Comparison of ENCODE assay signal across 14 cellular contexts in the genomic region with DNA sequence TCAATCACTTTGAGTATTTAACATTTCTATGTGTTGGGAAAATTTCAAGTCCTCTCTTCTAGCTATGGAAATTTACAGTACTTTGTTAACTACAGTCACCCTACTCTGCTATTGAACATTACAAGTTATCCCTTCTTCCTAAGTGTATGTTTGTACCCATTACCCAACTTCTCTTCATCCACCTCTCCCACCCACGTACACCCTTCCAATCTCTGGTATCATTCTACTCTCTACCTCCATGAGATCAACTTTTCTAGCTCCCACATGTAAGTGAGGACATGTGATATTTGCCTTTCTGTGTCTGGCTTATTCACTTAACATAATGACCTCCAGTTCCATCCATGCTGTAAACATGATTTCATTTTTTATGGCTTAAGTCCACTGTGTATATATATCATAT. TPM values are rescaled to one million over a fixed set of nuclear protein-coding genes. Genes with fewer than 3 reads are reported as not detected.
DNase-seq lines count a peak whose midpoint lies in the region; ATAC-seq lines count a peak whose summit lies in the region.
"Had no signal": no experiment of that assay in that cellular context is flagged by ENCODE, and none has a peak within 500 bp of the region (broad histone marks: within the 10 kb centered on the region; RNA-seq: fewer than 3 reads in every experiment).

No MANE protein-coding gene starts in this region.

- no peak for ATAC-seq in activated T-cell treated with anti-CD3 and anti-CD28 coated beads, Interleukin-2, amount 50 U/mL, for 72 hours (replicated peaks in 1 of 2)
- no peak for ATAC-seq in stimulated activated effector memory CD8-positive, alpha-beta T cell treated with anti-CD3 and anti-CD28 coated beads, Interleukin-12 subunit alpha, Interleukin-12 subunit beta, amount 100 ng/mL, for 72 hours
- ATAC-seq: activated T-cell treated with anti-CD3 and anti-CD28 coated beads, Interleukin-2, amount 50 U/mL, for 4 hours; foreskin keratinocyte; natural killer cell had no signal

- H3K4me3 Mint-ChIP-seq in activated T-cell treated with anti-CD3 and anti-CD28 coated beads, Interleukin-2, amount 50 U/mL, for 72 hours: peak overlapping the region; percentile 3 to 17
- no peak overlapping the region for H3K4me3 Mint-ChIP-seq in stimulated activated effector memory CD8-positive, alpha-beta T cell treated with anti-CD3 and anti-CD28 coated beads, Interleukin-12 subunit alpha, Interleukin-12 subunit beta, amount 100 ng/mL, for 72 hours
- H3K4me3 Mint-ChIP-seq: activated T-cell treated with anti-CD3 and anti-CD28 coated beads, Interleukin-2, amount 50 U/mL, for 4 hours; natural killer cell had no signal

- no peaks in the 10 kb centered on the region for H3K27me3 Mint-ChIP-seq in activated T-cell treated with anti-CD3 and anti-CD28 coated beads, Interleukin-2, amount 50 U/mL, for 72 hours (ENCODE audit: low read depth)
- H3K27me3 Mint-ChIP-seq: CD4-positive, CD25-positive, alpha-beta regulatory T cell had no signal

- DNase-seq in activated T-cell treated with anti-CD3 and anti-CD28 coated beads, Interleukin-2, amount 50 U/mL, for 72 hours: no peak
- no peak for DNase-seq in activated T-cell treated with anti-CD3 and anti-CD28 coated beads, Interleukin-2, amount 50 U/mL, for 1 hour
- DNase-seq in stimulated activated effector memory CD8-positive, alpha-beta T cell treated with anti-CD3 and anti-CD28 coated beads, Interleukin-12 subunit alpha, Interleukin-12 subunit beta, amount 100 ng/mL, for 72 hours (ENCODE audit: low spot score in 2 of 2): no peak
- DNase-seq in NCI-H1417 treated with DMSO at 0.1 percent for 48 hours (lab: John Stamatoyannopoulos, UW): no peak
- DNase-seq: activated T-cell treated with anti-CD3 and anti-CD28 coated beads, Interleukin-2, amount 50 U/mL, for 4 hours; CD4-positive, CD25-positive, alpha-beta regulatory T cell; foreskin keratinocyte; GOT3; mesendoderm; natural killer cell; NCI-H2227 treated with DMSO at 0.1 percent for 48 hours; NK-92 treated with Interleukin-12 subunit alpha and Interleukin-12 subunit beta, amount 100 ng/mL, for 24 hours; RPMI8226; stimulated activated CD4-positive, alpha-beta T cell treated with anti-CD3 and anti-CD28 coated beads, Interleukin-2, amount 100 ng/mL, for 48 hours had no signal

- peak overlapping the region; percentile 58 for H3K27ac Mint-ChIP-seq in activated T-cell treated with anti-CD3 and anti-CD28 coated beads, Interleukin-2, amount 50 U/mL, for 72 hours
- peak overlapping the region; percentile 11 for H3K27ac Mint-ChIP-seq in stimulated activated effector memory CD8-positive, alpha-beta T cell treated with anti-CD3 and anti-CD28 coated beads, Interleukin-12 subunit alpha, Interleukin-12 subunit beta, amount 100 ng/mL, for 72 hours
- H3K27ac Mint-ChIP-seq: natural killer cell had no signal

- H3K4me1 Mint-ChIP-seq in activated T-cell treated with anti-CD3 and anti-CD28 coated beads, Interleukin-2, amount 50 U/mL, for 72 hours (ENCODE audit: low read depth): peaks cover 41% of the 10 kb centered on the region
- H3K4me1 Mint-ChIP-seq in stimulated activated effector memory CD8-positive, alpha-beta T cell treated with anti-CD3 and anti-CD28 coated beads, Interleukin-12 subunit alpha, Interleukin-12 subunit beta, amount 100 ng/mL, for 72 hours: peaks cover 22% of the 10 kb centered on the region

- H3K9me3 Mint-ChIP-seq in activated T-cell treated with anti-CD3 and anti-CD28 coated beads, Interleukin-2, amount 50 U/mL, for 72 hours: no peaks in the 10 kb centered on the region
- H3K9me3 Mint-ChIP-seq in stimulated activated effector memory CD8-positive, alpha-beta T cell treated with anti-CD3 and anti-CD28 coated beads, Interleukin-12 subunit alpha, Interleukin-12 subunit beta, amount 100 ng/mL, for 72 hours: no peaks in the 10 kb centered on the region
- H3K9me3 Mint-ChIP-seq: activated T-cell treated with anti-CD3 and anti-CD28 coated beads, Interleukin-2, amount 50 U/mL, for 4 hours; CD4-positive, CD25-positive, alpha-beta regulatory T cell; natural killer cell had no signal

- no peaks in the 10 kb centered on the region for H3K36me3 Mint-ChIP-seq in activated T-cell treated with anti-CD3 and anti-CD28 coated beads, Interleukin-2, amount 50 U/mL, for 72 hours (ENCODE audit: insufficient read depth in 2 of 2)
- H3K36me3 Mint-ChIP-seq in stimulated activated effector memory CD8-positive, alpha-beta T cell treated with anti-CD3 and anti-CD28 coated beads, Interleukin-12 subunit alpha, Interleukin-12 subunit beta, amount 100 ng/mL, for 72 hours: peaks cover 15% of the 10 kb centered on the region
- H3K36me3 Mint-ChIP-seq: CD4-positive, CD25-positive, alpha-beta regulatory T cell; natural killer cell had no signal

RNA-seq across cellular contexts. Expression of a gene that starts 3.2 kb away (rescaled TPM):
- 10 to 100 TPM; 14.5 TPM for total RNA-seq in activated T-cell treated with anti-CD3 and anti-CD28 coated beads, Interleukin-2, amount 50 U/mL, for 72 hours

RNA-seq across cellular contexts. Expression of a gene that starts 10.8 kb away (rescaled TPM):
- 10 to 100 TPM; 10.9 to 12.6 TPM for total RNA-seq in activated T-cell treated with anti-CD3 and anti-CD28 coated beads, Interleukin-2, amount 50 U/mL, for 72 hours

RNA-seq across cellular contexts. Expression of a gene that starts 16.5 kb away (rescaled TPM):
- 10 to 100 TPM; 10.7 to 12.7 TPM for total RNA-seq in activated T-cell treated with anti-CD3 and anti-CD28 coated beads, Interleukin-2, amount 50 U/mL, for 72 hours

RNA-seq across cellular contexts. Expression of a gene that starts 35.5 kb away (rescaled TPM):
- 10 to 100 TPM; 12.8 to 17.7 TPM for total RNA-seq in activated T-cell treated with anti-CD3 and anti-CD28 coated beads, Interleukin-2, amount 50 U/mL, for 72 hours

RNA-seq across cellular contexts. Expression of a gene that starts 40.0 kb away (rescaled TPM):
- 1 to 10 TPM; 8.3 to 9.2 TPM for total RNA-seq in activated T-cell treated with anti-CD3 and anti-CD28 coated beads, Interleukin-2, amount 50 U/mL, for 72 hours
